In genomic region chr10:21509391-21510217, GRCh38 we compare ENCODE assay signal across 10 cellular contexts. TPM values are rescaled to one million over a fixed set of nuclear protein-coding genes. Genes with fewer than 3 reads are reported as not detected.
DNase-seq lines count a peak whose midpoint lies in the region; ATAC-seq and TF ChIP-seq lines count a peak whose summit lies in the region.
"Had no signal": no experiment of that assay in that cellular context is flagged by ENCODE, and none has a peak within 500 bp of the region (broad histone marks: within the 10 kb centered on the region; RNA-seq: fewer than 3 reads in every experiment).

No MANE protein-coding gene starts in this region.

- H3K9me3 Mint-ChIP-seq in glutamatergic neuron (ENCODE audit: unreplicated experiment) (peaks cover 3% of the 10 kb centered on the region), neural crest cell (no peaks in the 10 kb centered on the region)
- H3K9me3 Mint-ChIP-seq in naive thymus-derived CD8-positive, alpha-beta T cell, result no peaks in the 10 kb centered on the region

- peaks cover 4% of the 10 kb centered on the region for H3K4me1 ChIP-seq in upper lobe of right lung

- H3K27me3 Mint-ChIP-seq in glutamatergic neuron (ENCODE audit: unreplicated experiment) (peaks cover 12% of the 10 kb centered on the region), neural crest cell (ENCODE audit: low read depth) (peaks cover 20% of the 10 kb centered on the region)
- H3K27me3 Mint-ChIP-seq in naive thymus-derived CD8-positive, alpha-beta T cell, result peaks cover 29 to 72% (median 61%) of the 10 kb centered on the region in 5 donors

- H3K36me3 ChIP-seq in upper lobe of right lung, result no peaks in the 10 kb centered on the region

- no peaks in the 10 kb centered on the region for H3K36me3 Mint-ChIP-seq in glutamatergic neuron (ENCODE audit: unreplicated experiment)
- H3K36me3 Mint-ChIP-seq in neural crest cell (ENCODE audit: low read depth), result peaks cover 2% of the 10 kb centered on the region
- no peaks in the 10 kb centered on the region for H3K36me3 Mint-ChIP-seq in naive thymus-derived CD8-positive, alpha-beta T cell

- DNase-seq in astrocyte of the cerebellum (ENCODE audit: low read depth) (no peak), glutamatergic neuron (peak; percentile 31), neural crest cell (ENCODE audit: low read depth, low spot score) (no peak), upper lobe of right lung (peak; percentile 52), UCSD-AML1 (lab: John Stamatoyannopoulos, UW; ENCODE audit: unreplicated experiment) (no peak)
- no peak for DNase-seq in naive thymus-derived CD8-positive, alpha-beta T cell
- DNase-seq in activated CD8-positive, alpha-beta memory T cell treated with anti-CD3 and anti-CD28 coated beads for 24 hours, result no peak
- DNase-seq: activated CD4-positive, alpha-beta T cell treated with anti-CD3 and anti-CD28 coated beads for 4 hours; mucosa of descending colon; PC-9 had no signal

- H3K4me3 ChIP-seq in astrocyte of the cerebellum (ENCODE audit: low read depth, low read length) (peak overlapping the region; percentile 26), upper lobe of right lung (peak overlapping the region; percentile 40)
- H3K4me3 ChIP-seq: mucosa of descending colon, PC-9 had no signal

- peaks cover 33% of the 10 kb centered on the region for H3K4me1 Mint-ChIP-seq in glutamatergic neuron (ENCODE audit: low read depth, unreplicated experiment)
- H3K4me1 Mint-ChIP-seq in neural crest cell, result peaks cover 87% of the 10 kb centered on the region
- H3K4me1 Mint-ChIP-seq in naive thymus-derived CD8-positive, alpha-beta T cell, result no peaks in the 10 kb centered on the region

- peaks cover 28% of the 10 kb centered on the region for H3K27me3 ChIP-seq in upper lobe of right lung

- intact Hi-C loops in upper lobe of right lung (cut with DNase I), result loop anchor here (10.0 kb wide), 2 partner anchors 225 to 435 kb away; no protein-coding TSS in a partner anchor

- no peak for ATAC-seq in upper lobe of right lung
- no peak for ATAC-seq in naive thymus-derived CD8-positive, alpha-beta T cell
- ATAC-seq: mucosa of descending colon had no signal

- no peak overlapping the region for H3K27ac ChIP-seq in upper lobe of right lung
- H3K27ac ChIP-seq: PC-9 had no signal

- TF ChIP-seq CTCF in astrocyte of the cerebellum (IDR thresholded peaks at IDR 0.05; ENCODE audit: low read depth, low read length, missing control alignments) (no peak), glutamatergic neuron (IDR thresholded peaks at IDR 0.05; ENCODE audit: partially characterized antibody, unreplicated experiment) (no peak), neural crest cell (conservative IDR thresholded peaks at IDR 0.05) (no peak), upper lobe of right lung (IDR thresholded peaks at IDR 0.05) (no peak)

- POLR2A ChIA-PET in naive thymus-derived CD8-positive, alpha-beta T cell (lab: Charles Lee), result no interaction called here

- H3K27ac Mint-ChIP-seq in glutamatergic neuron (ENCODE audit: unreplicated experiment) (peak overlapping the region; percentile 79), neural crest cell (ENCODE audit: unreplicated experiment) (peak overlapping the region; percentile 99)
- H3K27ac Mint-ChIP-seq in naive thymus-derived CD8-positive, alpha-beta T cell, result peak overlapping the region in 1 of 10 donors; percentile 84

- peak overlapping the region; percentile 79 for H3K4me3 Mint-ChIP-seq in glutamatergic neuron (ENCODE audit: unreplicated experiment)
- H3K4me3 Mint-ChIP-seq in neural crest cell, result peak overlapping the region; percentile 90
- H3K4me3 Mint-ChIP-seq in naive thymus-derived CD8-positive, alpha-beta T cell, result no peak overlapping the region

- in situ Hi-C loops in astrocyte of the cerebellum (cut with HindIII; ENCODE audit: low sequenced_read_pairs), result loop anchor here (25.0 kb wide), 2 partner anchors 222 to 422 kb away; no protein-coding TSS in a partner anchor

- no peaks in the 10 kb centered on the region for H3K9me3 ChIP-seq in upper lobe of right lung
- H3K9me3 ChIP-seq: mucosa of descending colon had no signal

RNA-seq across cellular contexts. Expression of gene SKIDA1, which starts 15.9 kb away (rescaled TPM):
- total RNA-seq in glutamatergic neuron (ENCODE audit: unreplicated experiment), result 1.3 TPM
- 52.1 and 53.0 TPM in 2 replicates for total RNA-seq in neural crest cell
- total RNA-seq in upper lobe of right lung, result 0.69 TPM
- total RNA-seq in naive thymus-derived CD8-positive, alpha-beta T cell, result under 1 TPM in 1 of 2 experiments, not detected in 1; 0.08 TPM
- not detected for polyA plus RNA-seq in naive thymus-derived CD8-positive, alpha-beta T cell

RNA-seq across cellular contexts. Expression of gene MLLT10, which starts 24.4 kb away (rescaled TPM):
- total RNA-seq in glutamatergic neuron (ENCODE audit: unreplicated experiment) (50.9 TPM), neural crest cell (52.6 and 58.1 TPM in 2 replicates), upper lobe of right lung (60.6 TPM)
- 10 to 100 TPM; 63.5 to 64.7 TPM for total RNA-seq in naive thymus-derived CD8-positive, alpha-beta T cell
- polyA plus RNA-seq in naive thymus-derived CD8-positive, alpha-beta T cell, result 1 to 10 TPM; 3.5 to 4.6 (median 4.4) TPM

Comparison
In these comparisons a context has a peak if more than half of its experiments do, and no peak if none do; other contexts are left out.
1. DNase-seq: peak in glutamatergic neuron (single experiment) and upper lobe of right lung (single experiment); none in astrocyte of the cerebellum (single experiment), neural crest cell (single experiment), naive thymus-derived CD8-positive, alpha-beta T cell (0 of 10), activated CD8-positive, alpha-beta memory T cell treated with anti-CD3 and anti-CD28 coated beads for 24 hours (single experiment) and UCSD-AML1 (single experiment).
2. H3K4me3 Mint-ChIP-seq: peak in glutamatergic neuron (single experiment) and neural crest cell (single experiment); none in naive thymus-derived CD8-positive, alpha-beta T cell (0 of 10).
3. RNA of gene SKIDA1, which starts 15.9 kb away (total RNA-seq): 52.1 to 53.0 TPM in neural crest cell; 1.3 TPM in glutamatergic neuron (single experiment), 0.69 TPM in upper lobe of right lung (single experiment) and 0.08 TPM in naive thymus-derived CD8-positive, alpha-beta T cell; every median in the first group is over 10 times any median in the second.